Comparison of ENCODE assay signal across 11 cellular contexts in the genomic region with DNA sequence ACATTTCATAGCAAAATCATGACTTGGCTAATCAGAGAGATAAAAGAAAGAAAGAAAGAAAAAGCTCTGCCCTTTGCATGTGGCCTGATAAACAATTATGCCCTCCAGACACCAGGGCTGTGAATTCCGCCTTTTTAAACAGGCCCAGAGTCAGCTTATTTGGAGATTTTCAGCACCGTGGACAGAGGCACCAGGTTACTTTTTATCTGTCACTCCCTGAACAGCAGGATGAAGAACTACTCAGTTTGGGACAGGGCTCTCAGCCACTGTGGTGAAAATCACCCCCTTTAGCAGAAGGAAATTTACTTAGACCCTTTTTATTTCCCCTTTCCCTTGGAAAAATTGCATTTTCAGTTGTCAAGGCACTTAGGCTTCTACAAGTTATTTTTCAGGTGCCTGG.
A peak's percentile ranks its signal among the peaks of the same experiment; 100 is the strongest.
DNase-seq lines count a peak whose midpoint lies in the region; ATAC-seq and TF ChIP-seq lines count a peak whose summit lies in the region.
"Had no signal": no experiment of that assay in that cellular context is flagged by ENCODE, and none has a peak within 500 bp of the region (broad histone marks: within the 10 kb centered on the region; RNA-seq: fewer than 3 reads in every experiment).

No MANE protein-coding gene starts in this region.

- peak; percentile 20 for DNase-seq in DMS 273 (lab: John Stamatoyannopoulos, UW; ENCODE audit: unreplicated experiment)
- no peak for DNase-seq in DMS 273 treated with DMSO at 0.1 percent for 48 hours (lab: John Stamatoyannopoulos, UW)
- DNase-seq in MV-4-11 (lab: John Stamatoyannopoulos, UW), result peak; percentile 27
- DNase-seq in T47D (ENCODE audit: low read depth in 1 of 2, low spot score in 1 of 2), result peak; percentile 44 to 74
- DNase-seq in neural progenitor cell (ENCODE audit: low spot score), result peak; percentile 88
- DNase-seq in NCI-H526 (lab: John Stamatoyannopoulos, UW), result no peak
- DNase-seq: GOT3 had no signal

- H2AFZ ChIP-seq in neural progenitor cell (replicated peaks), result no peak overlapping the region

- no peaks in the 10 kb centered on the region for H3K9me3 ChIP-seq in neural progenitor cell (ENCODE audit: low read depth)

- no peak overlapping the region for H3K27ac ChIP-seq in neural progenitor cell
- H3K27ac ChIP-seq: 22Rv1 had no signal

- ATAC-seq in GM18502 (IDR thresholded peaks at IDR 0.05; ENCODE audit: poor library complexity, unreplicated experiment) (no peak), GM18909 (IDR thresholded peaks at IDR 0.05; ENCODE audit: poor library complexity, unreplicated experiment) (no peak)
- ATAC-seq: Panc1 had no signal

- H3K4me1 Mint-ChIP-seq in neural progenitor cell, result peaks cover 8% of the 10 kb centered on the region

- no peak overlapping the region for H3K4me2 ChIP-seq in neural progenitor cell

- H3K27ac Mint-ChIP-seq in neural progenitor cell, result no peak overlapping the region

- in situ Hi-C loops in T47D (cut with HindIII; ENCODE audit: low pct_unique_long_range_greater_than_20kb, low sequenced_read_pairs), result no loop called here

- H3K4me1 ChIP-seq in neural progenitor cell, result peaks cover 7% of the 10 kb centered on the region

- H3K9me3 Mint-ChIP-seq in neural progenitor cell, result no peaks in the 10 kb centered on the region

- no peaks in the 10 kb centered on the region for H3K27me3 ChIP-seq in neural progenitor cell

- H4K20me1 ChIP-seq in neural progenitor cell (ENCODE audit: low read depth), result peaks cover 11% of the 10 kb centered on the region

- no peaks in the 10 kb centered on the region for H3K36me3 ChIP-seq in neural progenitor cell

- no peak for TF ChIP-seq CTCF in neural progenitor cell (IDR thresholded peaks at IDR 0.05)

- no peak overlapping the region for H3K9ac ChIP-seq in neural progenitor cell

- no peaks in the 10 kb centered on the region for H3F3A ChIP-seq in neural progenitor cell (ENCODE audit: low read depth)

- H3K4me3 Mint-ChIP-seq in neural progenitor cell, result no peak overlapping the region

- H3K79me2 ChIP-seq in neural progenitor cell (ENCODE audit: low read depth), result no peaks in the 10 kb centered on the region

- no peak overlapping the region for H3K4me3 ChIP-seq in neural progenitor cell

- peaks cover 3% of the 10 kb centered on the region for H3K27me3 Mint-ChIP-seq in neural progenitor cell (ENCODE audit: insufficient read depth, low read depth)

- no peaks in the 10 kb centered on the region for H3K36me3 Mint-ChIP-seq in neural progenitor cell

Comparison
In these comparisons a context has a peak if more than half of its experiments do, and no peak if none do; other contexts are left out.
1. DNase-seq: peak in DMS 273 (single experiment), MV-4-11 (single experiment), T47D (2 of 2) and neural progenitor cell (single experiment); none in DMS 273 treated with DMSO at 0.1 percent for 48 hours (single experiment) and NCI-H526 (0 of 2).